8 cellular contexts compared by ENCODE assay signal in the genomic region with DNA sequence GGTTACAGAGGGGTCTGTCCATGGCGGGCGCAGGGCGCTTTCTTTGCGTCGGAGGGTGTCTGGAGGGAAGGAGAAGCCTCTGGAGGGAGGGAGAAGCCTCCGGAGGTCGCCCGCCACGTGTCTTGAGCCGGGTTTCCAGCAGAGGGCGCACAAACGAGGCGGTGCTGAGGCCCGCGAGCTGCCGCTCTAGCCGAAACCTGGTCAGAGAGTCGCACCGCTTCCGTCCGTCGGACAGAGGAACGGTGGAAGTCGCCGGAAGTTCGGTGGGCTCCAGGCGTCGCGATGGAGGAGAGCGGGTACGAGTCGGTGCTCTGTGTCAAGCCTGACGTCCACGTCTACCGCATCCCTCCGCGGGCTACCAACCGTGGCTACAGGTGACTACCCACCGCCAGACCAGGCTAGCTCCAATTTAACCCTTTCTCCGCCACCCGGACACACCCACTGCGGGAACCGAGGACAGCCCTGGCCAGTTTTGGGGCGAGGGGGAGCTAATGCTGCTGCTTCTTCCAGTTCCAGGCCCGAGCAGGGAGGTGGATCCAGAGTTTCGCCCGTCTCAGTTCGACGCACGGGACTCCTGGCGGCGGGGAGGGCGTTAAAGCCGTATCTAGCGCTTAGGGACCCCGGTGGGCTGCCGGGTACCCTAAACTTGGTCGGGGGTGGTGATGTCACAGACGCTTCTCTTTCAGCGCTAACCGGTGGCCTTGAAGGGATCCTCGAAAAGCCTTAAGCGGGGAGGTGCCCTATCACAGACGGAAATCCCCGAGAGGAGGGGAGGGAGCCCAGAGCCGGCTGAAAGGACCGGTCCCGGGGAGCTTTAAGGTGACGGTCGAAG. TPM values are rescaled to one million over a fixed set of nuclear protein-coding genes. Genes with fewer than 3 reads are reported as not detected.
DNase-seq lines count a peak whose midpoint lies in the region; ATAC-seq and TF ChIP-seq lines count a peak whose summit lies in the region.

A gene with protein sequence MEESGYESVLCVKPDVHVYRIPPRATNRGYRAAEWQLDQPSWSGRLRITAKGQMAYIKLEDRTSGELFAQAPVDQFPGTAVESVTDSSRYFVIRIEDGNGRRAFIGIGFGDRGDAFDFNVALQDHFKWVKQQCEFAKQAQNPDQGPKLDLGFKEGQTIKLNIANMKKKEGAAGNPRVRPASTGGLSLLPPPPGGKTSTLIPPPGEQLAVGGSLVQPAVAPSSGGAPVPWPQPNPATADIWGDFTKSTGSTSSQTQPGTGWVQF (plus strand): TSS at position 245 of the 832 bp plus-strand sequence. CDS start 38 bp downstream, at position 283.

- H3K4me3 ChIP-seq in Loucy (ENCODE audit: low read length, poor library complexity, severe bottlenecking) (peak within 1 kb of the TSS; percentile 94), RWPE2 (ENCODE audit: severe bottlenecking) (peak within 1 kb of the TSS; percentile 79)

- H3K9me3 ChIP-seq in Loucy (ENCODE audit: insufficient read depth, low read depth, low read length): no peaks in the 10 kb centered on the region
- no peaks in the 10 kb centered on the region for H3K9me3 ChIP-seq in RWPE2 (ENCODE audit: severe bottlenecking)

- peaks cover 32% of the 10 kb centered on the region for H3K36me3 Mint-ChIP-seq in activated T-helper 2 cell treated with anti-CD3 and anti-CD28 coated beads, Interferon-gamma antibody, Interleukin-2, Interleukin-4, amounts not matched to agents 10 μg/mL and 5 μg/mL and 100 μg/mL, durations not matched to agents 14 hours and 24 hours and 36 hours (ENCODE audit: low read depth)
- no peaks in the 10 kb centered on the region for H3K36me3 Mint-ChIP-seq in natural killer cell

- H3K4me1 ChIP-seq in Loucy (ENCODE audit: insufficient read depth, low read length, poor library complexity, severe bottlenecking): peaks cover 22% of the 10 kb centered on the region
- H3K4me1 ChIP-seq in RWPE2 (ENCODE audit: insufficient read depth, poor library complexity, severe bottlenecking): peaks cover 3% of the 10 kb centered on the region

- H3K36me3 ChIP-seq in Loucy (ENCODE audit: insufficient read depth, low read length) (peaks cover 9% of the 10 kb centered on the region; the same call in 1 of the 2 replicates), RWPE2 (ENCODE audit: low read depth) (peaks cover 38% of the 10 kb centered on the region)

- TF ChIP-seq CTCF in Loucy (conservative IDR thresholded peaks at IDR 0.05; ENCODE audit: low read length) (peak; percentile 68), RWPE2 (IDR thresholded peaks at IDR 0.05; ENCODE audit: poor library complexity, severe bottlenecking) (peak; percentile 94), natural killer cell (IDR thresholded peaks at IDR 0.05) (peak; percentile 91)

- H3K9me3 Mint-ChIP-seq in activated T-helper 2 cell treated with anti-CD3 and anti-CD28 coated beads, Interferon-gamma antibody, Interleukin-2, Interleukin-4, amounts not matched to agents 10 μg/mL and 5 μg/mL and 100 μg/mL, durations not matched to agents 14 hours and 24 hours and 36 hours: no peaks in the 10 kb centered on the region
- H3K9me3 Mint-ChIP-seq in natural killer cell: no peaks in the 10 kb centered on the region

- peak; percentile 91 for DNase-seq in EH (ENCODE audit: low read depth)
- DNase-seq in GOT3 (lab: John Stamatoyannopoulos, UW): peak; percentile 85
- DNase-seq in RWPE2 (ENCODE audit: low spot score): peak; percentile 91
- DNase-seq in activated T-helper 2 cell treated with anti-CD3 and anti-CD28 coated beads, Interferon-gamma antibody, Interleukin-2, Interleukin-4, amounts not matched to agents 10 μg/mL and 5 μg/mL and 100 μg/mL, durations not matched to agents 14 hours and 24 hours and 36 hours (ENCODE audit: low spot score): peak; percentile 88
- peak; percentile 90 for DNase-seq in fibroblast of peridontal ligament (ENCODE audit: extremely low read depth)
- peak; percentile 95 for DNase-seq in natural killer cell
- peak; percentile 73 to 91 (median 84) for DNase-seq in stimulated activated naive CD4-positive, alpha-beta T cell (lab: John Stamatoyannopoulos, UW)

- no peaks in the 10 kb centered on the region for H3K27me3 ChIP-seq in Loucy (ENCODE audit: insufficient read depth, low read length, poor library complexity, severe bottlenecking)
- no peaks in the 10 kb centered on the region for H3K27me3 ChIP-seq in RWPE2 (ENCODE audit: insufficient read depth, poor library complexity, severe bottlenecking)

- H2AFZ ChIP-seq in Loucy (ENCODE audit: low read length): peak within 1 kb of the TSS; percentile 95

- peaks cover 26% of the 10 kb centered on the region for H4K20me1 ChIP-seq in Loucy (ENCODE audit: insufficient read depth, low read length, poor library complexity, severe bottlenecking)

- peaks cover 22% of the 10 kb centered on the region for H3K4me1 Mint-ChIP-seq in activated T-helper 2 cell treated with anti-CD3 and anti-CD28 coated beads, Interferon-gamma antibody, Interleukin-2, Interleukin-4, amounts not matched to agents 10 μg/mL and 5 μg/mL and 100 μg/mL, durations not matched to agents 14 hours and 24 hours and 36 hours (ENCODE audit: low read depth)
- peaks cover 18 to 29% of the 10 kb centered on the region in 2 donors for H3K4me1 Mint-ChIP-seq in natural killer cell

- no peaks in the 10 kb centered on the region for H3K27me3 Mint-ChIP-seq in activated T-helper 2 cell treated with anti-CD3 and anti-CD28 coated beads, Interferon-gamma antibody, Interleukin-2, Interleukin-4, amounts not matched to agents 10 μg/mL and 5 μg/mL and 100 μg/mL, durations not matched to agents 14 hours and 24 hours and 36 hours (ENCODE audit: low read depth)
- no peaks in the 10 kb centered on the region for H3K27me3 Mint-ChIP-seq in natural killer cell (ENCODE audit: low read depth in 2 of 2)

- peak within 1 kb of the TSS; percentile 89 for H3K4me3 Mint-ChIP-seq in activated T-helper 2 cell treated with anti-CD3 and anti-CD28 coated beads, Interferon-gamma antibody, Interleukin-2, Interleukin-4, amounts not matched to agents 10 μg/mL and 5 μg/mL and 100 μg/mL, durations not matched to agents 14 hours and 24 hours and 36 hours (ENCODE audit: low read depth)
- H3K4me3 Mint-ChIP-seq in natural killer cell: peak within 1 kb of the TSS; percentile 92

- H3K9ac ChIP-seq in Loucy (ENCODE audit: low read depth, low read length, poor library complexity, severe bottlenecking): peak within 1 kb of the TSS; percentile 95

- no peaks in the 10 kb centered on the region for H3F3A ChIP-seq in Loucy (ENCODE audit: low read depth)

- intact Hi-C loops in activated T-helper 2 cell treated with anti-CD3 and anti-CD28 coated beads, Interferon-gamma antibody, Interleukin-2, Interleukin-4, amounts not matched to agents 10 μg/mL and 5 μg/mL and 100 μg/mL, durations not matched to agents 14 hours and 24 hours and 36 hours (cut with micrococcal nuclease): loop anchor here (1.0 to 2.0 kb wide), 2 partner anchors 58 to 73 kb away; a partner anchor contains a TSS
- intact Hi-C loops in natural killer cell (cut with micrococcal nuclease): loop anchor here (1.0 to 5.0 kb wide), 2 partner anchors 57 to 73 kb away; a partner anchor contains a TSS

- H3K27ac Mint-ChIP-seq in activated T-helper 2 cell treated with anti-CD3 and anti-CD28 coated beads, Interferon-gamma antibody, Interleukin-2, Interleukin-4, amounts not matched to agents 10 μg/mL and 5 μg/mL and 100 μg/mL, durations not matched to agents 14 hours and 24 hours and 36 hours: peak within 1 kb of the TSS; percentile 84
- peak within 1 kb of the TSS; percentile 94 to 96 for H3K27ac Mint-ChIP-seq in natural killer cell

- H3K27ac ChIP-seq in RWPE2 (ENCODE audit: poor library complexity, severe bottlenecking): peak within 1 kb of the TSS; percentile 55

- H3K9me2 ChIP-seq in Loucy (replicated peaks; ENCODE audit: low read depth, low read length): no peaks in the 10 kb centered on the region

- H3K4me2 ChIP-seq in Loucy (ENCODE audit: low read depth, low read length, poor library complexity, severe bottlenecking): peak within 1 kb of the TSS; percentile 97

- H3K79me2 ChIP-seq in Loucy (ENCODE audit: insufficient read depth, low read length): peaks cover 39% of the 10 kb centered on the region

- ATAC-seq in RWPE2 (ENCODE audit: low read depth) (peak; percentile 93), natural killer cell (peak; percentile 86 to 97 (median 92))

RNA-seq across cellular contexts. Expression of the gene that starts here (rescaled TPM):
- 75.2 and 79.4 TPM in 2 replicates for total RNA-seq in activated T-helper 2 cell treated with anti-CD3 and anti-CD28 coated beads, Interferon-gamma antibody, Interleukin-2, Interleukin-4, amounts not matched to agents 10 μg/mL and 5 μg/mL and 100 μg/mL, durations not matched to agents 14 hours and 24 hours and 36 hours
- total RNA-seq in natural killer cell: 10 to 100 TPM; 62.1 to 73.1 (median 73.0) TPM

Comparison
In these comparisons a context has a peak if more than half of its experiments do, and no peak if none do; other contexts are left out.
1. Peak in every context shown above with its lines: DNase-seq, ATAC-seq, H3K4me3 ChIP-seq and H3K27ac ChIP-seq.